ENCODE assay signal across 8 cellular contexts in genomic region chr6:86856937-86857563, GRCh38.
DNase-seq lines count a peak whose midpoint lies in the region; ATAC-seq and TF ChIP-seq lines count a peak whose summit lies in the region.

No MANE protein-coding gene starts in this region.

- TF ChIP-seq POLR2A in sigmoid colon (IDR thresholded peaks at IDR 0.05) = no peak

- H3K36me3 ChIP-seq in sigmoid colon = no peaks in the 10 kb centered on the region

- ATAC-seq in GM18511 (IDR thresholded peaks at IDR 0.05; ENCODE audit: unreplicated experiment) (peak; percentile 72), HG03439 (IDR thresholded peaks at IDR 0.05; ENCODE audit: unreplicated experiment) (no peak), GM21576 (IDR thresholded peaks at IDR 0.05; ENCODE audit: unreplicated experiment) (no peak)

- TF ChIP-seq CTCF in sigmoid colon (IDR thresholded peaks at IDR 0.05) = peak in 3 of 4 experiments; percentile 29 to 62 (median 59)

- peak; percentile 2 for DNase-seq in COLO829 (ENCODE audit: low spot score)
- DNase-seq in KBM-7 = peak; percentile 25
- peak; percentile 19 for DNase-seq in SKM-1 (lab: John Stamatoyannopoulos, UW; ENCODE audit: unreplicated experiment)
- DNase-seq in fibroblast of peridontal ligament (ENCODE audit: extremely low read depth) = peak; percentile 31
- DNase-seq in sigmoid colon = no peak

- no peaks in the 10 kb centered on the region for H3K27me3 ChIP-seq in sigmoid colon

- in situ Hi-C loops in KBM-7 (cut with MboI; ENCODE audit: low pct_unique_long_range_greater_than_20kb, low sequenced_read_pairs) = no loop called here

- intact Hi-C loops in sigmoid colon (cut with DNase I) = loop anchor here (10.0 kb wide), 1 partner anchor 932 kb away; no protein-coding TSS in a partner anchor

- H3K27ac ChIP-seq in sigmoid colon = no peak overlapping the region

- TF ChIP-seq EP300 in sigmoid colon (IDR thresholded peaks at IDR 0.05) = no peak

- H3K4me3 ChIP-seq in sigmoid colon = no peak overlapping the region

- no peaks in the 10 kb centered on the region for H3K4me1 ChIP-seq in sigmoid colon

- 24 to 26% methylated on average over 3 of the region's 3 CpGs for WGBS in sigmoid colon, 2 donors

- H3K9me3 ChIP-seq in sigmoid colon = no peaks in the 10 kb centered on the region
